ENCODE assay signal across 9 cellular contexts in genomic region chr5:50968296-50969206, GRCh38.
DNase-seq lines count a peak whose midpoint lies in the region; ATAC-seq, FAIRE-seq and TF ChIP-seq lines count a peak whose summit lies in the region.
"Had no signal": no experiment of that assay in that cellular context is flagged by ENCODE, and none has a peak within 500 bp of the region (broad histone marks: within the 10 kb centered on the region; RNA-seq: fewer than 3 reads in every experiment).

No MANE protein-coding gene starts in this region.

- H3K27me3 ChIP-seq in left ventricle myocardium inferior (ENCODE audit: low read depth): peaks cover 99% of the 10 kb centered on the region
- peaks cover 67% of the 10 kb centered on the region for H3K27me3 ChIP-seq in muscle layer of duodenum (ENCODE audit: low read depth, low read length)
- H3K27me3 ChIP-seq in vagina: no peaks in the 10 kb centered on the region

- H3K9me3 ChIP-seq in left ventricle myocardium inferior (replicated peaks) (no peaks in the 10 kb centered on the region), muscle layer of duodenum (ENCODE audit: control insufficient read depth in 1 of 2, low read length in 2 of 2) (peaks cover 0 to 2% of the 10 kb centered on the region in 2 donors), vagina (no peaks in the 10 kb centered on the region)

- intact Hi-C loops in left ventricle myocardium inferior (cut with micrococcal nuclease): loop anchor here (10.0 kb wide), 1 partner anchor 1686 kb away; no protein-coding TSS in a partner anchor
- intact Hi-C loops in left ventricle myocardium superior (cut with micrococcal nuclease): no loop called here
- intact Hi-C loops in vagina (cut with DNase I): loop anchor here (10.0 kb wide), 1 partner anchor 206 kb away; no protein-coding TSS in a partner anchor

- peak overlapping the region; percentile 35 to 81 (median 79) for H3K4me3 Mint-ChIP-seq in brain

- H3K36me3 Mint-ChIP-seq in brain: no peaks in the 10 kb centered on the region

- H3K4me1 ChIP-seq in left ventricle myocardium inferior (peaks cover 51% of the 10 kb centered on the region), muscle layer of duodenum (ENCODE audit: control insufficient read depth in 1 of 2, insufficient read depth in 2 of 2, low read length in 2 of 2) (peaks cover 0 to 44% of the 10 kb centered on the region in 2 donors), vagina (peaks cover 32% of the 10 kb centered on the region)

- H3K27ac Mint-ChIP-seq in brain: peak overlapping the region in 3 of 5 experiments; percentile 31 to 71 (median 46)

- H3K27ac ChIP-seq in left ventricle myocardium inferior (replicated peaks) (no peak overlapping the region), muscle layer of duodenum (ENCODE audit: low read length) (no peak overlapping the region), vagina (peak overlapping the region; percentile 98)

- H3K4me1 Mint-ChIP-seq in brain: peaks cover 57% of the 10 kb centered on the region

- peaks cover 85% of the 10 kb centered on the region for H3K27me3 Mint-ChIP-seq in brain

- H3K36me3 ChIP-seq in left ventricle myocardium inferior (no peaks in the 10 kb centered on the region), muscle layer of duodenum (ENCODE audit: control insufficient read depth in 1 of 2, insufficient read depth in 2 of 2, low read length in 2 of 2) (no peaks in the 10 kb centered on the region), vagina (no peaks in the 10 kb centered on the region)

- TF ChIP-seq CTCF in left ventricle myocardium inferior (IDR thresholded peaks at IDR 0.05; ENCODE audit: borderline replicate concordance) (no peak), brain (conservative IDR thresholded peaks at IDR 0.05) (no peak), vagina (IDR thresholded peaks at IDR 0.05) (no peak)

- ATAC-seq in left ventricle myocardium superior: no peak
- ATAC-seq in HG02973 (IDR thresholded peaks at IDR 0.05; ENCODE audit: unreplicated experiment): no peak

- TF ChIP-seq POLR2A in vagina (IDR thresholded peaks at IDR 0.05): peak in 1 of 2 donors; percentile 20
- no peak for TF ChIP-seq POLR2A in H54 (IDR thresholded peaks at IDR 0.05; ENCODE audit: low read depth, low read length)

- H3K4me3 ChIP-seq in left ventricle myocardium inferior (peak overlapping the region; percentile 56), muscle layer of duodenum (ENCODE audit: low read depth in 1 of 2, low read length in 2 of 2) (peak overlapping the region; percentile 72 to 75), vagina (peak overlapping the region; percentile 57 to 70)

- peaks cover 0 to 10% (median 0%) of the 10 kb centered on the region in 5 experiments for H3K9me3 Mint-ChIP-seq in brain

- DNase-seq in left ventricle myocardium inferior (no peak), left ventricle myocardium superior (no peak), vagina (ENCODE audit: extremely low spot score in 2 of 2) (no peak), H54 (ENCODE audit: insufficient read length, low spot score) (no peak), AG20443 (ENCODE audit: low spot score) (no peak)
- DNase-seq: NCI-H2171 treated with DMSO at 0.1 percent for 48 hours had no signal

- FAIRE-seq in H54 (lab: Jason Lieb, UNC): no peak
